ENCODE assay signal across 2 cellular contexts in genomic region chr3:73010158-73010557, GRCh38.
TF ChIP-seq lines count a peak whose summit lies in the region.

No MANE protein-coding gene starts in this region.

TF ChIP-seq in HepG2, 621 proteins besides CTCF, POLR2A, EP300 and RAD21:
- TF ChIP-seq ZBTB40 (IDR thresholded peaks at IDR 0.05) (no peak), ZBTB40 (CRISPR knock-in tag; IDR thresholded peaks at IDR 0.05) (0 out of 2 replicates have a peak, but pooled peaks have one; percentile 33), E2F2 (CRISPR knock-in tag; IDR thresholded peaks at IDR 0.05; ENCODE audit: borderline replicate concordance) (no peak), CC2D1A (CRISPR knock-in tag; IDR thresholded peaks at IDR 0.05) (no peak), ZBTB33 (CRISPR knock-in tag; IDR thresholded peaks at IDR 0.05) (0 out of 2 replicates have a peak, but pooled peaks have one; percentile 5)

TF ChIP-seq in WTC11, 78 proteins besides CTCF, POLR2A, EP300 and RAD21:
- TF ChIP-seq IRF1 (CRISPR knock-in tag; IDR thresholded peaks at IDR 0.05) (no peak), NR1H2 (CRISPR knock-in tag; IDR thresholded peaks at IDR 0.05) (no peak), ATF3 (CRISPR knock-in tag; conservative IDR thresholded peaks at IDR 0.05) (no peak), NFATC4 (CRISPR knock-in tag; IDR thresholded peaks at IDR 0.05) (no peak), STAT6 (CRISPR knock-in tag; conservative IDR thresholded peaks at IDR 0.05; ENCODE audit: low read depth) (no peak), ZNF671 (CRISPR knock-in tag; IDR thresholded peaks at IDR 0.05) (no peak), ETV6 (CRISPR knock-in tag; IDR thresholded peaks at IDR 0.05) (no peak), TP53 (CRISPR knock-in tag; IDR thresholded peaks at IDR 0.05) (no peak), ZNF263 (CRISPR knock-in tag; IDR thresholded peaks at IDR 0.05; ENCODE audit: low read depth) (no peak), MLX (CRISPR knock-in tag; IDR thresholded peaks at IDR 0.05) (no peak), NFYB (CRISPR knock-in tag; conservative IDR thresholded peaks at IDR 0.05; ENCODE audit: low read depth) (no peak), ZNF396 (CRISPR knock-in tag; IDR thresholded peaks at IDR 0.05; ENCODE audit: borderline replicate concordance) (no peak), ZNF121 (CRISPR knock-in tag; IDR thresholded peaks at IDR 0.05) (no peak), ZNF512 (CRISPR knock-in tag; IDR thresholded peaks at IDR 0.05; ENCODE audit: borderline replicate concordance) (no peak), ELF4 (CRISPR knock-in tag; IDR thresholded peaks at IDR 0.05; ENCODE audit: low read depth) (no peak), OVOL2 (CRISPR knock-in tag; IDR thresholded peaks at IDR 0.05; ENCODE audit: borderline replicate concordance) (no peak)
